In the genomic region with DNA sequence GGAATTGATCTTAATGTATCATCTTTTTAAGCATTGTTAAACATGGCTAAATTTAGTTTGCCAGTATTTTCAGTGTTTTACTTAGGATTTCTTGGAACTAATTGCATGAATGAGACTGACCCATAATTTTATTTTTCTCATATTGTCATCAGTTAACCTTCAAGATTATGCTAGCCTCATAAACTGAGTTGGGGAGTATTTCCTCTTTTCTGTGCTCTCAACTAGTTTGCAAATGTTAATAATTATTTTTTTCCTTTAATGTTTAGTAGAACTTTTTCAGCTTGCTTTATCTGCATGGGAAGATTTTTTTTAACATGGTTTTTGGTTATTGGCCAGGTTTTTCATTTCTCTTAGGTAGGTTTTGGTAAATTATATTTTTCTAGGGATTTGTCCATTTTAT, we compare ENCODE assay signal across 20 cellular contexts.
"Had no signal": no experiment of that assay in that cellular context is flagged by ENCODE, and none has a peak within 500 bp of the region (broad histone marks: within the 10 kb centered on the region; RNA-seq: fewer than 3 reads in every experiment).

No MANE protein-coding gene starts in this region.

- H3K9me3 ChIP-seq: psoas muscle, suprapubic skin, transverse colon, vagina had no signal

- H3K4me3 ChIP-seq: lung, psoas muscle, skin epidermis, suprapubic skin, transverse colon, vagina had no signal

- H3K27me3 ChIP-seq: suprapubic skin, transverse colon, vagina had no signal

- H3K27ac ChIP-seq: psoas muscle, skin epidermis, suprapubic skin, transverse colon, vagina had no signal

- H3K36me3 ChIP-seq: suprapubic skin, transverse colon, vagina had no signal

- ATAC-seq: activated CD4-positive, CD25-positive, alpha-beta regulatory T cell treated with anti-CD3 and anti-CD28 coated beads, Interleukin-2, amount 50 U/mL, for 24 hours; activated CD8-positive, alpha-beta T cell treated with anti-CD3 and anti-CD28 coated beads, Interleukin-2, amount 10 ng/mL, durations not matched to agents 7 days and 5 days; activated T-cell treated with anti-CD3 and anti-CD28 coated beads, Interleukin-2, amount 50 U/mL, for 4 hours; left lobe of liver; psoas muscle had no signal

- DNase-seq: activated CD4-positive, alpha-beta T cell treated with anti-CD3 and anti-CD28 coated beads, Interleukin-2, amount 10 ng/mL, durations not matched to agents 7 days and 5 days; activated CD8-positive, alpha-beta memory T cell treated with anti-CD3 and anti-CD28 coated beads, Interleukin-2, amount 50 U/mL, for 4 hours; activated CD8-positive, alpha-beta T cell treated with anti-CD3 and anti-CD28 coated beads, Interleukin-2, amount 10 ng/mL, durations not matched to agents 7 days and 5 days; activated naive CD4-positive, alpha-beta T cell treated with anti-CD3 and anti-CD28 coated beads for 36 hours; activated T-cell treated with anti-CD3 and anti-CD28 coated beads, Interleukin-2, amount 50 U/mL, for 4 hours; anterior cingulate cortex; cerebellar nuclear complex; cortex of kidney; erythroblast; head of caudate nucleus; midbrain; psoas muscle; T-helper 9 cell; transverse colon had no signal

- H3K4me1 ChIP-seq: psoas muscle, transverse colon, vagina had no signal
